17 cellular contexts compared by ENCODE assay signal in the genomic region with DNA sequence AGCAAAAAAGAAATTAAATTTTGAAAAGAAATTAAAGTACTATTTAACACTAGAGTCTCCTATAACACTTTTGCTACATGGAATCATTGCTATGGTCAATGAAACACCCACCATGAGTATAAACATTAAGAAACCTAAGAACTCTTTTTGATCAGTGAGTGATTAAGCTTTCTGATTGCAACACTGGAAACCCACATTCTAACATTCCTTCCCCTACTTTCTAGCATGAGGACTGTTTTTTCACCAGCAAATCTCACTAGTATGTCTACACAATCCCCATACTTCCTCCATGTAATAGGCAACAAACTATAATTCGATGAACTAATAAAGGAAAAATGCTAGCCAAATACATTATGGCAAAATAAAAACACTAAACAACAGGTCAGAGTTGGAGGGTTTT. TPM values are rescaled to one million over a fixed set of nuclear protein-coding genes. Genes with fewer than 3 reads are reported as not detected.
DNase-seq lines count a peak whose midpoint lies in the region; ATAC-seq, FAIRE-seq and TF ChIP-seq lines count a peak whose summit lies in the region.
"Had no signal": no experiment of that assay in that cellular context is flagged by ENCODE, and none has a peak within 500 bp of the region (broad histone marks: within the 10 kb centered on the region; RNA-seq: fewer than 3 reads in every experiment).

No MANE protein-coding gene starts in this region.

- H3K27ac ChIP-seq in upper lobe of left lung = no peak overlapping the region
- H3K27ac ChIP-seq: A549, neural progenitor cell, SJSA1, vagina had no signal

- TF ChIP-seq POLR2A in upper lobe of left lung (IDR thresholded peaks at IDR 0.05) = no peak

- H3K36me3 ChIP-seq in upper lobe of left lung = no peaks in the 10 kb centered on the region
- H3K36me3 ChIP-seq: neural progenitor cell, SJSA1, vagina had no signal

- TF ChIP-seq EP300 in upper lobe of left lung (IDR thresholded peaks at IDR 0.05) = no peak

- H3K4me1 ChIP-seq in upper lobe of left lung = no peaks in the 10 kb centered on the region
- H3K4me1 ChIP-seq: A549, neural progenitor cell, SJSA1, vagina had no signal

- ATAC-seq in stimulated activated naive CD8-positive, alpha-beta T cell treated with anti-CD3 and anti-CD28 coated beads, Interleukin-15, Interleukin-2, amounts not matched to agents 100 U/mL and 50 U/mL, for 24 hours = no peak
- ATAC-seq in HG03045 (IDR thresholded peaks at IDR 0.05; ENCODE audit: unreplicated experiment) (no peak), upper lobe of left lung (ENCODE audit: low FRiP score in 2 of 2) (no peak)

- 69 to 75% methylated on average over 1 of the region's 1 CpG for WGBS in upper lobe of left lung, 2 donors

- FAIRE-seq in RCC 7860 (lab: Jason Lieb, UNC) = no peak
- FAIRE-seq: A549 had no signal

- no peaks in the 10 kb centered on the region for H3K9me3 ChIP-seq in upper lobe of left lung
- H3K9me3 ChIP-seq: A549, SJSA1, vagina had no signal

- DNase-seq in AG04449 (ENCODE audit: low read depth, low spot score) (peak; percentile 14), GM04504 (ENCODE audit: low read depth) (peak; percentile 17), astrocyte of the cerebellum (ENCODE audit: low read depth) (peak; percentile 0), fibroblast of the aortic adventitia (ENCODE audit: low read depth) (peak; percentile 22), RCC 7860 (ENCODE audit: low spot score) (no peak), upper lobe of left lung (no peak)
- DNase-seq in stimulated activated naive CD8-positive, alpha-beta T cell treated with anti-CD3 and anti-CD28 coated beads, Interleukin-15, Interleukin-2, amounts not matched to agents 100 U/mL and 50 U/mL, for 24 hours = no peak
- DNase-seq: amygdala; foreskin melanocyte; midbrain; stimulated activated CD4-positive, alpha-beta T cell treated with anti-CD3 and anti-CD28 coated beads, Interleukin-12 subunit alpha, Interleukin-12 subunit beta, amount 100 ng/mL, for 4 hours had no signal

- POLR2A ChIA-PET in AG04449 (lab: Yijun Ruan, JAX) = no interaction called here

- no peaks in the 10 kb centered on the region for H3K27me3 ChIP-seq in upper lobe of left lung
- H3K27me3 ChIP-seq: vagina had no signal

- in situ Hi-C loops in astrocyte of the cerebellum (cut with HindIII; ENCODE audit: low sequenced_read_pairs) = no loop called here

- H3K4me3 ChIP-seq in AG04449 (ENCODE audit: low read depth, low read length) = no peak overlapping the region
- H3K4me3 ChIP-seq in astrocyte of the cerebellum (ENCODE audit: low read depth, low read length) = no peak overlapping the region
- H3K4me3 ChIP-seq in fibroblast of the aortic adventitia (ENCODE audit: low read depth, low read length) = no peak overlapping the region
- no peak overlapping the region for H3K4me3 ChIP-seq in upper lobe of left lung
- H3K4me3 ChIP-seq: A549, neural progenitor cell, SJSA1, vagina had no signal

- CTCF ChIA-PET in AG04449 (lab: Yijun Ruan, JAX) = interaction anchor here (0.7 to 1.7 kb wide), 5 partner anchors 12 to 73 kb away, joined by 3 to 4 read pairs (median 3); no protein-coding TSS in a partner anchor

- no peak for TF ChIP-seq CTCF in AG04449 (IDR thresholded peaks at IDR 0.05; ENCODE audit: insufficient read depth, low read length, missing control alignments)
- no peak for TF ChIP-seq CTCF in astrocyte of the cerebellum (IDR thresholded peaks at IDR 0.05; ENCODE audit: low read depth, low read length, missing control alignments)
- TF ChIP-seq CTCF in fibroblast of the aortic adventitia (IDR thresholded peaks at IDR 0.05; ENCODE audit: insufficient read depth, low read length) = no peak
- no peak for TF ChIP-seq CTCF in upper lobe of left lung (IDR thresholded peaks at IDR 0.05)

RNA-seq across cellular contexts. Expression of a gene that starts 54.7 kb away (rescaled TPM):
- total RNA-seq in fibroblast of the aortic adventitia (ENCODE audit: low replicate concordance) = not detected in 2 replicates
- 1 to 10 TPM; 1.9 to 5.3 (median 3.9) TPM for total RNA-seq in upper lobe of left lung
- total RNA-seq: pulmonary artery endothelial cell had no signal

Comparison
In these comparisons a context has a peak if more than half of its experiments do, and no peak if none do; other contexts are left out.
1. DNase-seq: peak in AG04449 (single experiment), GM04504 (single experiment), astrocyte of the cerebellum (single experiment) and fibroblast of the aortic adventitia (single experiment); none in stimulated activated naive CD8-positive, alpha-beta T cell treated with anti-CD3 and anti-CD28 coated beads, Interleukin-15, Interleukin-2, amounts not matched to agents 100 U/mL and 50 U/mL, for 24 hours (single experiment), RCC 7860 (single experiment) and upper lobe of left lung (0 of 2).